9 cellular contexts compared by ENCODE assay signal in the genomic region with DNA sequence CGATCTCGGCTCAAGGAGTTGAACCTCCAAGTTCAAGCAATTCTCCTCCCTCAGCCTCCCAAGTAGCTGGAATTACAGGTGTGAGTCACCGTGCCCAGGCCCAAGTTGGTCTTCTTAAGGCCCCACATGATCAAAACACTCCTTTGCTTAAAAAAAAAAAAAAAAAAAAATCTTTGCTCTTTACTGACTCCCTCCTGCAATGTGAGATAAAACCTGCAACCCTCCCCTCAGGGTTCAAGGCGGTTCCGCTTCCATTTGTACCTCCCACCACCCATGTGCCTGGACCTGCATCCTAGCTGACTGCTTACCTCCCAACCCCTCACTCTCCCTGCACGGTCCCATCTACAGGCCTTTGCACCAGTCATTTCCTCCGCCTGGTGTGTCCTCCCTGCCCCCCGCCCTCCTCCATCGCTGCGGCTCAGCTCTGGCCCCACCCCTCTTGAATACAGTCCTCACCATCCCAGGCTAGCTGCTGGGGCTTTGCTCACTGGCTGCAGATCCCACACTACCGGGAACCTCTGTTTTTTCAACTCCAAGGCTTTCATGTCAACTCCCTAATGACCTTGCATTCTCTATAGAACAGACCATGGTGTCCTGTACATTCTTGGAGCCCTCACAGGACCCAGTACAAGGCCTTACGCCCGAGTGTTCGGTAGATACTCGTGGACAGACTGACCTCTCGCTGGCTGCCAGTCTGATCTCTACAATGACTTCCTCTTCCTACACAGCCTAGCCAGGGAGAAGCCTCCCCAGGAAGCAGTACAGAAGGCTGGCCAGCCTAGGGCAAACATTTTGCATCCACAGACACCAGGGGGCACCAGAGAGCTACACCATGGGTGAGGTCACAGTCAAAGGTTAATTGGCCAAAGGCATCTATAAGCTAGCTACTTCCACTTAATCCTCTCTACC. TPM values are rescaled to one million over a fixed set of nuclear protein-coding genes. Genes with fewer than 3 reads are reported as not detected.
DNase-seq lines count a peak whose midpoint lies in the region; ATAC-seq, FAIRE-seq and TF ChIP-seq lines count a peak whose summit lies in the region.
"Had no signal": no experiment of that assay in that cellular context is flagged by ENCODE, and none has a peak within 500 bp of the region (broad histone marks: within the 10 kb centered on the region; RNA-seq: fewer than 3 reads in every experiment).

No MANE protein-coding gene starts in this region.

- no peaks in the 10 kb centered on the region for H3K23me2 ChIP-seq in H1 (ENCODE audit: low read depth, low read length)

- H4K5ac ChIP-seq in H1 (ENCODE audit: insufficient read length, low read depth, low read length) = no peak overlapping the region

- H3K56ac ChIP-seq in H1 (replicated peaks; ENCODE audit: insufficient read length, low read depth, low read length) = no peak overlapping the region

- H3K79me1 ChIP-seq in H1 (ENCODE audit: low read depth, low read length) = no peaks in the 10 kb centered on the region

- H4K91ac ChIP-seq in H1 (replicated peaks; ENCODE audit: insufficient read length, low read length) = no peak overlapping the region

- H2AFZ ChIP-seq in DND-41 (ENCODE audit: low read depth, low read length) (no peak overlapping the region), H1 (ENCODE audit: low read length) (no peak overlapping the region)

- H3K14ac ChIP-seq in H1 (ENCODE audit: insufficient read length) = no peak overlapping the region

- no peak overlapping the region for H2BK120ac ChIP-seq in H1 (replicated peaks; ENCODE audit: low read depth, low read length)

- H3K27ac ChIP-seq in DND-41 (ENCODE audit: low read length) (peak overlapping the region; percentile 11; the same call in 1 of the 2 replicates), H1 (ENCODE audit: low read depth, low read length) (no peak overlapping the region)

- H2BK5ac ChIP-seq in H1 (ENCODE audit: low read depth, low read length) = no peak overlapping the region

- FAIRE-seq in H1 (lab: Jason Lieb, UNC) = peak; percentile 81
- FAIRE-seq: endometrium had no signal

- WGBS in H1 (ENCODE audit: extremely low coverage in 1 of 2, insufficient coverage in 1 of 2, insufficient read length in 1 of 2, insufficient replicate concordance in 2 of 2, low coverage in 1 of 2, low lambda C conversion rate in 2 of 2, missing lambda C conversion rate in 1 of 2), 2 experiments = 70% methylated on average over 16 of the region's 16 CpGs; no CpG with 5 or more reads in 1 of the 2 experiments

- peak; percentile 96 to 97 for TF ChIP-seq RAD21 in H1 (IDR thresholded peaks at IDR 0.05 in 1 of 2, conservative IDR thresholded peaks at IDR 0.05 in 1 of 2; ENCODE audit: low read depth in 2 of 2, low read length in 2 of 2)

- H2BK15ac ChIP-seq in H1 (ENCODE audit: low read length) = peak overlapping the region; percentile 46; the same call in 1 of the 2 replicates

- H3K27me3 ChIP-seq in DND-41 (ENCODE audit: insufficient read depth, low read length, poor library complexity) (no peaks in the 10 kb centered on the region), H1 (replicated peaks in 1 of 4; ENCODE audit: control insufficient read depth in 3 of 4, extremely low read depth in 1 of 4, insufficient read depth in 3 of 4, low read length in 3 of 4) (no peaks in the 10 kb centered on the region)

- H3K23ac ChIP-seq in H1 (ENCODE audit: insufficient read length) = no peak overlapping the region

- H3K4me2 ChIP-seq in DND-41 (ENCODE audit: insufficient read depth, low read length) = no peak overlapping the region
- H3K4me2 ChIP-seq in H1 (ENCODE audit: insufficient read depth in 1 of 2, low read depth in 2 of 2, low read length in 2 of 2) = no peak overlapping the region

- peak overlapping the region; percentile 80; the same call in 1 of the 2 replicates for H2BK20ac ChIP-seq in H1 (ENCODE audit: low read length)

- no peak overlapping the region for H4K8ac ChIP-seq in H1 (ENCODE audit: extremely low read depth, insufficient read depth, low read length)

- H3K4me1 ChIP-seq in DND-41 (ENCODE audit: insufficient read depth, low read length) (no peaks in the 10 kb centered on the region), H1 (replicated peaks in 1 of 4; ENCODE audit: control insufficient read depth in 3 of 4, insufficient read depth in 4 of 4, low read length in 3 of 4) (peaks cover 0 to 6% (median 3%) of the 10 kb centered on the region in 4 experiments; a peak in 4 of 7 replicates)

- no peak overlapping the region for H3K9ac ChIP-seq in DND-41 (ENCODE audit: low read depth, low read length)
- H3K9ac ChIP-seq in H1 (replicated peaks in 1 of 4; ENCODE audit: extremely low read depth in 1 of 4, low read depth in 3 of 4, low read length in 3 of 4) = no peak overlapping the region

- POLR2A ChIA-PET in H1 (lab: Charles Lee; ENCODE audit: partially characterized antibody) = interaction anchor here (0.9 to 2.7 kb wide), 6 partner anchors 11 to 61 kb away, joined by 3 to 12 read pairs (median 8); a partner anchor contains a TSS

- H3K18ac ChIP-seq in H1 (ENCODE audit: extremely low read depth, low read length) = peak overlapping the region; percentile 75; the same call in 1 of the 2 replicates

- H2AK5ac ChIP-seq in H1 (ENCODE audit: low read depth, low read length) = no peak overlapping the region; the same call in 1 of the 2 replicates

- H4K20me1 ChIP-seq in DND-41 (ENCODE audit: insufficient read depth, low read length) = peaks cover 13% of the 10 kb centered on the region
- no peaks in the 10 kb centered on the region for H4K20me1 ChIP-seq in H1 (replicated peaks in 1 of 2; ENCODE audit: control insufficient read depth in 1 of 2, insufficient read depth in 2 of 2, low read length in 2 of 2)

- H3K9me3 ChIP-seq in DND-41 (ENCODE audit: insufficient read depth, low read length, severe bottlenecking) (no peaks in the 10 kb centered on the region), H1 (ENCODE audit: insufficient read depth in 2 of 2, low read depth in 1 of 2, low read length in 1 of 2) (no peaks in the 10 kb centered on the region)

- H3K36me3 ChIP-seq in DND-41 (ENCODE audit: insufficient read depth, low read length) (peaks cover 90% of the 10 kb centered on the region), H1 (ENCODE audit: control insufficient read depth in 2 of 4, insufficient read depth in 4 of 4, low read length in 3 of 4) (peaks cover 0 to 4% (median 0%) of the 10 kb centered on the region in 4 experiments; a peak in 2 of 8 replicates)

- H3K4ac ChIP-seq in H1 (replicated peaks; ENCODE audit: insufficient read length, low read depth, low read length) = peak overlapping the region; percentile 10

- DNase-seq in DND-41 = peak; percentile 84
- DNase-seq in HK-2 (ENCODE audit: unreplicated experiment) = peak; percentile 90
- DNase-seq in NK-92 treated with Interleukin-12 subunit alpha and Interleukin-12 subunit beta, amount 100 ng/mL, for 24 hours (lab: John Stamatoyannopoulos, UW) = peak; percentile 66
- DNase-seq in activated CD8-positive, alpha-beta memory T cell treated with anti-CD3 and anti-CD28 coated beads for 24 hours = peak; percentile 96
- DNase-seq in H1 (ENCODE audit: low read depth in 1 of 2, low spot score in 2 of 2) = peak; percentile 79 to 97
- DNase-seq in mesenteric fat pad (ENCODE audit: low spot score) = peak; percentile 95
- peak; percentile 77 for DNase-seq in stimulated activated CD8-positive, alpha-beta memory T cell treated with anti-CD3 and anti-CD28 coated beads, Interleukin-15, amount 100 ng/mL, for 24 hours (ENCODE audit: low read depth)

- peak overlapping the region; percentile 39; the same call in 1 of the 2 replicates for H2BK12ac ChIP-seq in H1 (ENCODE audit: low read depth, low read length)

- H3K4me3 ChIP-seq in DND-41 (ENCODE audit: low read depth in 1 of 2, low read length in 2 of 2) (no peak overlapping the region), H1 (ENCODE audit: extremely low read depth in 1 of 4, insufficient read depth in 2 of 4, low read depth in 3 of 4, low read length in 4 of 4) (no peak overlapping the region)

- TF ChIP-seq POLR2A in H1 (IDR thresholded peaks at IDR 0.05; ENCODE audit: control extremely low read depth in 1 of 2, low read depth in 2 of 2, low read length in 2 of 2) = no peak

- peak; percentile 95 for TF ChIP-seq CTCF in DND-41 (IDR thresholded peaks at IDR 0.05; ENCODE audit: borderline replicate concordance, extremely low read depth, low read length, poor library complexity, severe bottlenecking)
- peak; percentile 96 to 97 (median 97) for TF ChIP-seq CTCF in H1 (IDR thresholded peaks at IDR 0.05; ENCODE audit: control extremely low read depth in 1 of 3, insufficient read depth in 1 of 3, low read depth in 1 of 3, low read length in 3 of 3)

- H3K79me2 ChIP-seq in DND-41 (ENCODE audit: insufficient read depth, low read length) (peaks cover 8% of the 10 kb centered on the region; the same call in 1 of the 2 replicates), H1 (ENCODE audit: control insufficient read depth in 1 of 2, insufficient read depth in 2 of 2, low read length in 2 of 2) (no peaks in the 10 kb centered on the region)

- peak; percentile 97 for ATAC-seq in DND-41 (ENCODE audit: insufficient read depth, low read depth)
- ATAC-seq in HG02884 (IDR thresholded peaks at IDR 0.05; ENCODE audit: unreplicated experiment) = no peak

- no peak for TF ChIP-seq EP300 in H1 (IDR thresholded peaks at IDR 0.05; ENCODE audit: borderline replicate concordance in 1 of 2, low read depth in 2 of 2, low read length in 2 of 2)

- CTCF ChIA-PET in H1 (lab: Charles Lee; ENCODE audit: partially characterized antibody) = interaction anchor here (0.6 to 13.7 kb wide), 44 partner anchors 9 to 1249 kb away, joined by 3 to 179 read pairs (median 4); a partner anchor contains a TSS

TF ChIP-seq in H1, 55 proteins besides CTCF, POLR2A, EP300 and RAD21 (continues in another document):
- TF ChIP-seq GTF2F1 (IDR thresholded peaks at IDR 0.05; ENCODE audit: borderline replicate concordance, low read depth, low read length) (no peak), SP4 (IDR thresholded peaks at IDR 0.05; ENCODE audit: low read length) (peak; percentile 44; the same call in 1 of the 2 replicates), NANOG (IDR thresholded peaks at IDR 0.05; ENCODE audit: insufficient read depth, low read depth, low read length, poor library complexity, severe bottlenecking) (peak; percentile 30), CREB1 (IDR thresholded peaks at IDR 0.05) (0 out of 2 replicates have a peak, but pooled peaks have one; percentile 19), YY1 (IDR thresholded peaks at IDR 0.05; ENCODE audit: low read depth, low read length) (0 out of 2 replicates have a peak, but pooled peaks have one; percentile 21), JUN (IDR thresholded peaks at IDR 0.05; ENCODE audit: low read depth, low read length) (no peak)

RNA-seq across cellular contexts. Expression of a gene that starts 14.2 kb away (rescaled TPM):
- 52.7 and 55.1 TPM in 2 replicates for total RNA-seq in H1 (2021; fragmentation: NEBNext Ultra II Directional; extraction: Animal tissue kit (Norgen Biotek cat#: 25700))
- polyA plus RNA-seq in H1 (2011; rRNA removed) = 15.8 and 23.3 TPM in 2 replicates
- polyA plus RNA-seq in H1 (2011; cell fraction: cytosol; rRNA removed) = 23.1 TPM
- 16.1 TPM for polyA plus RNA-seq in H1 (2011; cell fraction: nucleus; rRNA removed)
- polyA plus RNA-seq in H1 (2012, experiment 1 of 2) = 44.2 to 49.8 TPM (median 48.1 TPM) in 4 replicates
- polyA plus RNA-seq in H1 (2012, experiment 2 of 2) = 34.1 TPM
- 29.7 TPM for polyA plus RNA-seq in H1 (2013, experiment 1 of 2)
- polyA plus RNA-seq in H1 (2013, experiment 2 of 2) = 29.0 TPM
- 10.0 and 14.9 TPM in 2 replicates for polyA minus RNA-seq in H1 (2011; rRNA and poly(A)+ RNA removed)
- polyA minus RNA-seq in H1 (2011; cell fraction: cytosol; rRNA and poly(A)+ RNA removed) = 14.5 TPM
- 12.4 TPM for polyA minus RNA-seq in H1 (2011; cell fraction: nucleus; rRNA and poly(A)+ RNA removed)
- 49.3 TPM for total RNA-seq in mesenteric fat pad
